ENCODE assay signal across 10 cellular contexts in the genomic region with DNA sequence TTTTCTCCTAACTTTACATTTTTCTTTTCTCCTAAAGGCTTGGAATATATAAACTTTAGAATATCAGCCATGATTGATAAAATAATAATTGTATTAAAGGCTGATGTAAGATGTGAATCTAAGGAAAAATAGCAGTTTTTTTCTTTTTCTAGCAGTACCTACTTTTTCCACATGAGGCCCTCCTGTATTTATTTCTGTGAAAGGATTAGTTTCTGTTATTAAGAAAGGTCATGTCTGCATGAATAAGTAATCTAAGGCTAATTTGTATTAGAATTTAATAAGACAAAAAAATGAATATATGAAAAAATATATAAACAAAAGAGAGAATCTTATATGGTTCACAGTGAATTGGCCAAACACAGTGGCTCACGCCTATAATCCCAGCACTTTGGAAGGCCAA.
A peak's percentile ranks its signal among the peaks of the same experiment; 100 is the strongest.
DNase-seq lines count a peak whose midpoint lies in the region; ATAC-seq and TF ChIP-seq lines count a peak whose summit lies in the region.
"Had no signal": no experiment of that assay in that cellular context is flagged by ENCODE, and none has a peak within 500 bp of the region (broad histone marks: within the 10 kb centered on the region; RNA-seq: fewer than 3 reads in every experiment).

No MANE protein-coding gene starts in this region.

- H3K9me3 ChIP-seq in Caco-2: no peaks in the 10 kb centered on the region

- H3K27me3 ChIP-seq in Caco-2 (replicated peaks; ENCODE audit: control insufficient read depth, insufficient read depth, low read length) (no peaks in the 10 kb centered on the region), brain microvascular endothelial cell (replicated peaks) (no peaks in the 10 kb centered on the region)

- DNase-seq in Caco-2: no peak
- no peak for DNase-seq in LNCaP clone FGC (ENCODE audit: low read depth)
- DNase-seq in brain microvascular endothelial cell: no peak
- DNase-seq in myocyte (ENCODE audit: low read depth): peak; percentile 9
- DNase-seq in central memory CD4-positive, alpha-beta T cell: no peak

- H3K4me1 ChIP-seq in Caco-2: no peaks in the 10 kb centered on the region

- H3K4me3 Mint-ChIP-seq in Caco-2 (ENCODE audit: unreplicated experiment): no peak overlapping the region
- H3K4me3 Mint-ChIP-seq: activated naive CD8-positive, alpha-beta T cell; T-helper 1 cell treated with Interleukin-12 subunit alpha and Interleukin-12 subunit beta and Interleukin-4 antibody, amounts not matched to agents 30 μg/mL and 1 μg/mL, for 36 hours had no signal

- H3K36me3 ChIP-seq in Caco-2 (ENCODE audit: control insufficient read depth, insufficient read depth, low read length): no peaks in the 10 kb centered on the region
- no peaks in the 10 kb centered on the region for H3K36me3 ChIP-seq in brain microvascular endothelial cell (replicated peaks)

- CTCF ChIA-PET in Caco-2 (lab: Charles Lee): no interaction called here

- no peak overlapping the region for H3K27ac Mint-ChIP-seq in Caco-2 (ENCODE audit: unreplicated experiment)
- H3K27ac Mint-ChIP-seq: activated naive CD8-positive, alpha-beta T cell; T-helper 1 cell treated with Interleukin-12 subunit alpha and Interleukin-12 subunit beta and Interleukin-4 antibody, amounts not matched to agents 30 μg/mL and 1 μg/mL, for 36 hours had no signal

- no peaks in the 10 kb centered on the region for H3K36me3 Mint-ChIP-seq in Caco-2 (ENCODE audit: insufficient read depth, unreplicated experiment)

- in situ Hi-C loops in brain microvascular endothelial cell (cut with HindIII; ENCODE audit: low pct_ligation_motif_present, low sequenced_read_pairs): no loop called here

- TF ChIP-seq CTCF in Caco-2 (IDR thresholded peaks at IDR 0.05; ENCODE audit: insufficient read depth in 1 of 2, low read depth in 1 of 2, low read length in 1 of 2, severe bottlenecking in 1 of 2, unreplicated experiment in 1 of 2): peak; percentile 17 to 47
- peak; percentile 48 for TF ChIP-seq CTCF in LNCaP clone FGC (IDR thresholded peaks at IDR 0.05; ENCODE audit: control insufficient read depth, extremely low read depth, insufficient read depth)
- peak; percentile 16 for TF ChIP-seq CTCF in brain microvascular endothelial cell (IDR thresholded peaks at IDR 0.05; ENCODE audit: low read depth, low read length, missing control alignments)

- H3K4me1 Mint-ChIP-seq in Caco-2 (ENCODE audit: low read depth, unreplicated experiment): no peaks in the 10 kb centered on the region

- intact Hi-C loops in Caco-2 (cut with micrococcal nuclease; ENCODE audit: unreplicated experiment): loop anchor here (2.0 to 10.0 kb wide), 4 partner anchors 141 to 461 kb away; a partner anchor contains a TSS

- no peaks in the 10 kb centered on the region for H3K27me3 Mint-ChIP-seq in Caco-2 (ENCODE audit: insufficient read depth, unreplicated experiment)
- H3K27me3 Mint-ChIP-seq: activated naive CD8-positive, alpha-beta T cell had no signal

- no peaks in the 10 kb centered on the region for H3K9me3 Mint-ChIP-seq in Caco-2 (ENCODE audit: unreplicated experiment)
- H3K9me3 Mint-ChIP-seq: T-helper 1 cell treated with Interleukin-12 subunit alpha and Interleukin-12 subunit beta and Interleukin-4 antibody, amounts not matched to agents 30 μg/mL and 1 μg/mL, for 36 hours had no signal

- POLR2A ChIA-PET in Caco-2 (lab: Charles Lee): no interaction called here

- H3K4me3 ChIP-seq in Caco-2 (ENCODE audit: low read depth, low read length) (no peak overlapping the region), LNCaP clone FGC (ENCODE audit: low read depth, low read length) (no peak overlapping the region), brain microvascular endothelial cell (ENCODE audit: low read depth, low read length) (no peak overlapping the region)

- no peak overlapping the region for H3K27ac ChIP-seq in brain microvascular endothelial cell

- ATAC-seq in HG03025 (IDR thresholded peaks at IDR 0.05; ENCODE audit: low FRiP score, unreplicated experiment) (no peak), GM21515 (IDR thresholded peaks at IDR 0.05; ENCODE audit: unreplicated experiment) (no peak), GM19467 (IDR thresholded peaks at IDR 0.05; ENCODE audit: unreplicated experiment) (no peak)

- BruUV-seq in Caco-2 (replicated peaks; lab: Mats Ljungman, UMichigan): no TSS peak
